In genomic region chr10:48898426-48898825, GRCh38 we compare ENCODE assay signal across 27 cellular contexts. TPM values are rescaled to one million over a fixed set of nuclear protein-coding genes. Genes with fewer than 3 reads are reported as not detected.
DNase-seq lines count a peak whose midpoint lies in the region; ATAC-seq, FAIRE-seq and TF ChIP-seq lines count a peak whose summit lies in the region.
"Had no signal": no experiment of that assay in that cellular context is flagged by ENCODE, and none has a peak within 500 bp of the region (broad histone marks: within the 10 kb centered on the region; RNA-seq: fewer than 3 reads in every experiment).

No MANE protein-coding gene starts in this region.

- TF ChIP-seq RAD21 in GM12878 (IDR thresholded peaks at IDR 0.05; ENCODE audit: insufficient read depth, low read depth, low read length), result no peak

- no peaks in the 10 kb centered on the region for H3K4me1 ChIP-seq in GM12878 (ENCODE audit: control insufficient read depth, insufficient read depth, low read length)
- H3K4me1 ChIP-seq: BE2C had no signal

- no peak overlapping the region for H3K27ac ChIP-seq in GM12878 (ENCODE audit: control insufficient read depth, insufficient read depth)
- H3K27ac ChIP-seq: 22Rv1; BLaER1 treated with 17β-estradiol and CSF1 and Interleukin-3, amounts not matched to agents 10 nM and 100 nM; GM23248 had no signal

- in situ Hi-C loops in GM12878 (cut with MboI), result no loop called here

- FAIRE-seq in GM12878 (lab: Jason Lieb, UNC), result no peak
- FAIRE-seq: A204.1, GM12892, H1 had no signal

- no peak overlapping the region for H3K4me3 ChIP-seq in GM12878
- H3K4me3 ChIP-seq: BLaER1 treated with 17β-estradiol and CSF1 and Interleukin-3, amounts not matched to agents 10 nM and 100 nM; GM23248 had no signal

- H4K20me1 ChIP-seq in GM12878 (ENCODE audit: control insufficient read depth, insufficient read depth), result no peaks in the 10 kb centered on the region
- H4K20me1 ChIP-seq: BLaER1 treated with 17β-estradiol and CSF1 and Interleukin-3, amounts not matched to agents 10 nM and 100 nM had no signal

- RAD21 ChIA-PET in GM12878 (lab: Charles Lee; ENCODE audit: unreplicated experiment), result no interaction called here

- H3K9ac ChIP-seq in GM12878 (ENCODE audit: control insufficient read depth, insufficient read depth, low read length), result no peak overlapping the region
- H3K9ac ChIP-seq: BLaER1 treated with 17β-estradiol and CSF1 and Interleukin-3, amounts not matched to agents 10 nM and 100 nM; GM23248 had no signal

- TF ChIP-seq POLR2A in GM12878 (IDR thresholded peaks at IDR 0.05; ENCODE audit: low read depth, low read length), result no peak

- H3K9me3 Mint-ChIP-seq in type B pancreatic cell, result no peaks in the 10 kb centered on the region

- peaks cover 21 to 29% of the 10 kb centered on the region in 2 experiments for H3K36me3 ChIP-seq in GM12878 (ENCODE audit: control insufficient read depth in 2 of 2, insufficient read depth in 2 of 2, low read length in 1 of 2)
- H3K36me3 ChIP-seq: BE2C had no signal

- H3K79me2 ChIP-seq in GM12878 (ENCODE audit: control insufficient read depth, insufficient read depth, low read length), result no peaks in the 10 kb centered on the region

- no TSS peak for BruUV-seq in GM12878 (replicated peaks; lab: Mats Ljungman, UMichigan)

- H3K4me2 ChIP-seq in GM12878 (ENCODE audit: control insufficient read depth, insufficient read depth), result no peak overlapping the region
- H3K4me2 ChIP-seq: BLaER1 treated with 17β-estradiol and CSF1 and Interleukin-3, amounts not matched to agents 10 nM and 100 nM had no signal

- no peaks in the 10 kb centered on the region for H3K4me1 Mint-ChIP-seq in type B pancreatic cell (ENCODE audit: unreplicated experiment)
- no peaks in the 10 kb centered on the region for H3K4me1 Mint-ChIP-seq in T-helper 17 cell
- H3K4me1 Mint-ChIP-seq: CD4-positive, alpha-beta memory T cell had no signal

- H3K27ac Mint-ChIP-seq in type B pancreatic cell (no peak overlapping the region), T-helper 17 cell (no peak overlapping the region)
- H3K27ac Mint-ChIP-seq: CD4-positive, alpha-beta memory T cell had no signal

- H3K27me3 ChIP-seq in GM12878 (replicated peaks in 1 of 2; ENCODE audit: control insufficient read depth in 2 of 2, insufficient read depth in 2 of 2, low read length in 1 of 2), result no peaks in the 10 kb centered on the region
- H3K27me3 ChIP-seq: BE2C; BLaER1 treated with 17β-estradiol and CSF1 and Interleukin-3, amounts not matched to agents 10 nM and 100 nM had no signal

- 92% methylated on average over 1 of the region's 1 CpG for WGBS in GM12878 (ENCODE audit: insufficient coverage, insufficient replicate concordance, low lambda C conversion rate, missing lambda C conversion rate)

- H3K27me3 Mint-ChIP-seq in type B pancreatic cell, result peaks cover 2% of the 10 kb centered on the region
- peaks cover 9% of the 10 kb centered on the region for H3K27me3 Mint-ChIP-seq in T-helper 17 cell

- peak; percentile 51; the same call in 2 of the 3 replicates for ATAC-seq in GM12878
- ATAC-seq in T-helper 17 cell, result no peak
- no peak for ATAC-seq in GM21737 (IDR thresholded peaks at IDR 0.05; ENCODE audit: unreplicated experiment)

- H3K9me3 ChIP-seq in GM12878 (replicated peaks; ENCODE audit: control insufficient read depth, insufficient read depth, low read length) (no peaks in the 10 kb centered on the region), T-helper 17 cell (ENCODE audit: control insufficient read depth, low read length, poor library complexity, severe bottlenecking) (no peaks in the 10 kb centered on the region)
- H3K9me3 ChIP-seq: BE2C had no signal

- H3K4me3 Mint-ChIP-seq in type B pancreatic cell (no peak overlapping the region), T-helper 17 cell (no peak overlapping the region)
- H3K4me3 Mint-ChIP-seq: CD14-positive monocyte; CD4-positive, alpha-beta memory T cell had no signal

- H3K36me3 Mint-ChIP-seq in type B pancreatic cell (no peaks in the 10 kb centered on the region), T-helper 17 cell (ENCODE audit: low read depth) (no peaks in the 10 kb centered on the region)
- H3K36me3 Mint-ChIP-seq: CD4-positive, alpha-beta memory T cell had no signal

- intact Hi-C loops in GM12878 (cut with micrococcal nuclease; ENCODE audit: unreplicated experiment), result no loop called here

- CTCF ChIA-PET in GM12878 (lab: Yijun Ruan, JAX), result interaction anchor here (1.0 to 1.5 kb wide), 2 partner anchors 234 to 240 kb away, joined by 3 to 5 read pairs; no protein-coding TSS in a partner anchor

- no peak overlapping the region for H2AFZ ChIP-seq in GM12878 (ENCODE audit: control insufficient read depth, low read depth, low read length)
- H2AFZ ChIP-seq: GM23248 had no signal

- TF ChIP-seq CTCF in GM12878 (IDR thresholded peaks at IDR 0.05 in 2 of 3, conservative IDR thresholded peaks at IDR 0.05 in 1 of 3; ENCODE audit: control insufficient read depth in 2 of 3, extremely low read depth in 1 of 3, insufficient read depth in 1 of 3, low read depth in 3 of 3, low read length in 3 of 3) (no peak), type B pancreatic cell (conservative IDR thresholded peaks at IDR 0.05) (no peak)

- POLR2A ChIA-PET in GM12878 (lab: Charles Lee), result no interaction called here

- TF ChIP-seq EP300 in GM12878 (IDR thresholded peaks at IDR 0.05; ENCODE audit: borderline replicate concordance in 1 of 2, control insufficient read depth in 1 of 2, low read depth in 2 of 2, low read length in 2 of 2), result no peak

- DNase-seq in CD1c-positive myeloid dendritic cell (ENCODE audit: extremely low spot score) (peak; percentile 26), GM12878 (ENCODE audit: low read depth, low spot score) (no peak), islet precursor cell (peak; percentile 32), type B pancreatic cell (ENCODE audit: extremely low spot score, unreplicated experiment) (peak; percentile 29), NOMO-1 (lab: John Stamatoyannopoulos, UW; ENCODE audit: unreplicated experiment in 2 of 2) (no peak), T-helper 17 cell (no peak)
- DNase-seq: AML-193; BE2C; Calu3; CD4-positive, alpha-beta memory T cell; COR-L47; DMS53; DMS79 treated with DMSO at 0.1 percent for 48 hours; GF-D8; GM23248; H7; HCEC 1CT had no signal

- SMC1A ChIA-PET in GM12878 (lab: Charles Lee; ENCODE audit: uncharacterized antibody, unreplicated experiment), result interaction anchor here (1.0 kb wide), 1 partner anchor 17 kb away, joined by 3 read pairs; no protein-coding TSS in a partner anchor

TF ChIP-seq in GM12878, 131 proteins besides CTCF, POLR2A, EP300 and RAD21 (continues in another document):
- TF ChIP-seq IRF4 (IDR thresholded peaks at IDR 0.05; ENCODE audit: low read depth, low read length) (no peak), RELA (IDR thresholded peaks at IDR 0.05; ENCODE audit: borderline replicate concordance, partially characterized antibody) (no peak), SPI1 (IDR thresholded peaks at IDR 0.05; ENCODE audit: borderline replicate concordance, insufficient read depth, low read depth, low read length) (no peak), MTA3 (IDR thresholded peaks at IDR 0.05; ENCODE audit: borderline replicate concordance, low read length) (no peak), RUNX3 (IDR thresholded peaks at IDR 0.05; ENCODE audit: low read length) (no peak), MAX (IDR thresholded peaks at IDR 0.05; ENCODE audit: low read depth, low read length) (no peak), BCLAF1 (IDR thresholded peaks at IDR 0.05) (no peak)

RNA-seq across cellular contexts. Expression of gene LRRC18, which starts 41.2 kb away (rescaled TPM):
- not detected in 2 replicates for total RNA-seq in GM12878 (2013; cell fraction: nucleolus; rRNA removed)
- total RNA-seq in GM12878 (2014; rRNA removed), result 0.17 TPM in 1 of 2 replicates, not detected in the other
- total RNA-seq in GM12878 (2014; rRNA removed; fragmentation: Illumina TruSeq; extraction: Trizol), result not detected in 2 replicates
- not detected in 2 replicates for total RNA-seq in GM12878 (2021)
- polyA plus RNA-seq in GM12878 (2011; ENCODE audit: low read depth), result not detected
- polyA plus RNA-seq in GM12878 (2011; rRNA removed), result not detected in 2 replicates
- not detected in 2 replicates for polyA plus RNA-seq in GM12878 (2011; cell fraction: cytosol; rRNA removed)
- polyA plus RNA-seq in GM12878 (2011; cell fraction: nucleus; rRNA removed), result not detected in 2 replicates
- 0.08 TPM in 1 of 2 replicates, not detected in the other for polyA plus RNA-seq in GM12878 (2012)
- polyA plus RNA-seq in GM12878 (2014; fragmentation: Illumina TruSeq; extraction: Trizol), result not detected in 2 replicates
- under 1 TPM in 1 of 2 experiments, not detected in 1; 0.31 TPM for polyA plus RNA-seq in GM12878 (2014; fragmentation: Nextera tagmentation; extraction: Ambion mirVana)
- polyA plus RNA-seq in GM12878 (2014; rRNA removed), result not detected in 2 replicates
- under 1 TPM; 0.16 to 0.47 TPM for polyA plus RNA-seq in GM12878 (2016; fragmentation: Nextera tagmentation; extraction: Ambion mirVana)
- not detected in 2 replicates for polyA minus RNA-seq in GM12878 (2011; rRNA and poly(A)+ RNA removed)
- not detected in 2 replicates for polyA minus RNA-seq in GM12878 (2011; cell fraction: cytosol; rRNA and poly(A)+ RNA removed)
- not detected in 2 replicates for polyA minus RNA-seq in GM12878 (2011; cell fraction: nucleus; rRNA and poly(A)+ RNA removed)
- total RNA-seq in type B pancreatic cell (ENCODE audit: low replicate concordance), result not detected in 2 replicates
- not detected for total RNA-seq in T-helper 17 cell
- total RNA-seq: Calu3; CD4-positive, alpha-beta memory T cell; Daoy; G401; GM23248; H1; H7 had no signal
- polyA plus RNA-seq: AG04450; CD14-positive monocyte; CD4-positive, alpha-beta memory T cell; GM23248; H1 had no signal

Comparison
In these comparisons a context has a peak if more than half of its experiments do, and no peak if none do; other contexts are left out.
1. DNase-seq: peak in CD1c-positive myeloid dendritic cell (single experiment), islet precursor cell (single experiment) and type B pancreatic cell (single experiment); none in GM12878 (single experiment), NOMO-1 (0 of 2) and T-helper 17 cell (0 of 3).